Comparison of ENCODE assay signal across 12 cellular contexts in the genomic region with DNA sequence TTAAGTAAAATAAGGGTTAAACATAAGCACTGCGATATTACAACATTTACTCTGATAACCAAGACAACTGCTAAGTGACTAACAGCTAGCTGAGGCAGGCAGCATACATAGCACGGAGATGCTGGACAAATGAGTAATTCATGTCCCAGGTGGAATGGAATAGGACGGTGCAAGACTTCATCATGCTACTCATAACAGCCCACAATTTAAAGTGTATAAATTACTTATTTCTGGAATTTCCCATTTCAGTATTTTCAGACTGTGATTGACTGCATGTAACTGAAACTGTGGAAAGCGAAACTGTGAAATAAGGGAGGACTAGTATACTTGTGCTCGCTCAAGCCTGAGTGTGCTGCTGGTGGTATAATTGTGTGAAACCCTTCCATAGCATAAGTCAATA. TPM values are rescaled to one million over a fixed set of nuclear protein-coding genes. Genes with fewer than 3 reads are reported as not detected.
DNase-seq lines count a peak whose midpoint lies in the region; ATAC-seq lines count a peak whose summit lies in the region.
"Had no signal": no experiment of that assay in that cellular context is flagged by ENCODE, and none has a peak within 500 bp of the region (broad histone marks: within the 10 kb centered on the region; RNA-seq: fewer than 3 reads in every experiment).

No MANE protein-coding gene starts in this region.

- peak; percentile 18 for DNase-seq in stimulated activated CD4-positive, alpha-beta T cell treated with anti-CD3 and anti-CD28 coated beads, Interleukin-15, amount 100 ng/mL, for 24 hours
- DNase-seq in stimulated activated CD4-positive, alpha-beta T cell treated with anti-CD3 and anti-CD28 coated beads, Interleukin-4, amount 100 ng/mL, for 1 hour: no peak
- DNase-seq in activated naive CD8-positive, alpha-beta T cell treated with anti-CD3 and anti-CD28 coated beads for 36 hours: peak; percentile 24
- peak in 1 of 2 donors; percentile 22 for DNase-seq in stimulated activated naive CD8-positive, alpha-beta T cell treated with anti-CD3 and anti-CD28 coated beads, Interleukin-15, amount 100 ng/mL, for 72 hours
- no peak for DNase-seq in SK-N-DZ (ENCODE audit: low spot score)
- no peak for DNase-seq in putamen (ENCODE audit: low spot score)
- DNase-seq in NCI-H524 (lab: John Stamatoyannopoulos, UW): no peak
- DNase-seq: activated naive CD4-positive, alpha-beta T cell treated with anti-CD3 and anti-CD28 coated beads for 36 hours; midbrain; NCI-H1105; stimulated activated naive CD4-positive, alpha-beta T cell had no signal

- H3K4me1 Mint-ChIP-seq in activated naive CD8-positive, alpha-beta T cell treated with anti-CD3 and anti-CD28 coated beads for 36 hours: peaks cover 35% of the 10 kb centered on the region
- peaks cover 36% of the 10 kb centered on the region for H3K4me1 Mint-ChIP-seq in stimulated activated naive CD8-positive, alpha-beta T cell treated with anti-CD3 and anti-CD28 coated beads, Interleukin-15, amount 100 ng/mL, for 72 hours

- no peak overlapping the region for H3K4me3 Mint-ChIP-seq in activated naive CD8-positive, alpha-beta T cell treated with anti-CD3 and anti-CD28 coated beads for 36 hours
- no peak overlapping the region for H3K4me3 Mint-ChIP-seq in stimulated activated naive CD8-positive, alpha-beta T cell treated with anti-CD3 and anti-CD28 coated beads, Interleukin-15, amount 100 ng/mL, for 72 hours
- H3K4me3 Mint-ChIP-seq: activated naive CD4-positive, alpha-beta T cell treated with anti-CD3 and anti-CD28 coated beads for 36 hours had no signal

- H3K27ac Mint-ChIP-seq in activated naive CD8-positive, alpha-beta T cell treated with anti-CD3 and anti-CD28 coated beads for 36 hours: no peak overlapping the region
- H3K27ac Mint-ChIP-seq in stimulated activated naive CD8-positive, alpha-beta T cell treated with anti-CD3 and anti-CD28 coated beads, Interleukin-15, amount 100 ng/mL, for 72 hours: peak overlapping the region in 1 of 2 donors; percentile 33
- H3K27ac Mint-ChIP-seq: activated naive CD4-positive, alpha-beta T cell treated with anti-CD3 and anti-CD28 coated beads for 36 hours had no signal

- peaks cover 19% of the 10 kb centered on the region for H3K36me3 Mint-ChIP-seq in activated naive CD8-positive, alpha-beta T cell treated with anti-CD3 and anti-CD28 coated beads for 36 hours

- H3K27me3 Mint-ChIP-seq in activated naive CD8-positive, alpha-beta T cell treated with anti-CD3 and anti-CD28 coated beads for 36 hours: no peaks in the 10 kb centered on the region
- no peaks in the 10 kb centered on the region for H3K27me3 Mint-ChIP-seq in stimulated activated naive CD8-positive, alpha-beta T cell treated with anti-CD3 and anti-CD28 coated beads, Interleukin-15, amount 100 ng/mL, for 72 hours

- peak; percentile 89 for ATAC-seq in HG02981 (IDR thresholded peaks at IDR 0.05; ENCODE audit: unreplicated experiment)
- peak; percentile 98 for ATAC-seq in stimulated activated naive CD8-positive, alpha-beta T cell treated with anti-CD3 and anti-CD28 coated beads, Interleukin-15, amount 100 ng/mL, for 72 hours

- H3K9me3 Mint-ChIP-seq in activated naive CD8-positive, alpha-beta T cell treated with anti-CD3 and anti-CD28 coated beads for 36 hours: no peaks in the 10 kb centered on the region
- no peaks in the 10 kb centered on the region for H3K9me3 Mint-ChIP-seq in stimulated activated naive CD8-positive, alpha-beta T cell treated with anti-CD3 and anti-CD28 coated beads, Interleukin-15, amount 100 ng/mL, for 72 hours
- H3K9me3 Mint-ChIP-seq: activated naive CD4-positive, alpha-beta T cell treated with anti-CD3 and anti-CD28 coated beads for 36 hours had no signal

RNA-seq across cellular contexts. Expression of a gene that starts 12.9 kb away (rescaled TPM):
- 10 to 100 TPM; 15.4 to 15.6 TPM for total RNA-seq in activated naive CD8-positive, alpha-beta T cell treated with anti-CD3 and anti-CD28 coated beads for 36 hours
- polyA plus RNA-seq in SK-N-DZ (2014; cell fraction: cytosol; rRNA removed): 17.9 and 18.6 TPM in 2 replicates
- polyA plus RNA-seq in SK-N-DZ (2014; cell fraction: nucleus; rRNA removed): 7.5 and 11.7 TPM in 2 replicates

RNA-seq across cellular contexts. Expression of a gene that starts 12.9 kb away (rescaled TPM):
- 10 to 100 TPM; 23.0 to 25.9 TPM for total RNA-seq in activated naive CD8-positive, alpha-beta T cell treated with anti-CD3 and anti-CD28 coated beads for 36 hours
- polyA plus RNA-seq in SK-N-DZ (2014; cell fraction: cytosol; rRNA removed): 26.8 and 27.4 TPM in 2 replicates
- 17.3 and 25.3 TPM in 2 replicates for polyA plus RNA-seq in SK-N-DZ (2014; cell fraction: nucleus; rRNA removed)

Comparison
In these comparisons a context has a peak if more than half of its experiments do, and no peak if none do; other contexts are left out.
1. DNase-seq: peak in stimulated activated CD4-positive, alpha-beta T cell treated with anti-CD3 and anti-CD28 coated beads, Interleukin-15, amount 100 ng/mL, for 24 hours (single experiment) and activated naive CD8-positive, alpha-beta T cell treated with anti-CD3 and anti-CD28 coated beads for 36 hours (single experiment); none in stimulated activated CD4-positive, alpha-beta T cell treated with anti-CD3 and anti-CD28 coated beads, Interleukin-4, amount 100 ng/mL, for 1 hour (single experiment), SK-N-DZ (single experiment), putamen (single experiment) and NCI-H524 (0 of 2).